10 cellular contexts compared by ENCODE assay signal in genomic region chr12:122227341-122227740, GRCh38.
A peak's percentile ranks its signal among the peaks of the same experiment; 100 is the strongest.
DNase-seq lines count a peak whose midpoint lies in the region; ATAC-seq lines count a peak whose summit lies in the region.
"Had no signal": no experiment of that assay in that cellular context is flagged by ENCODE, and none has a peak within 500 bp of the region (broad histone marks: within the 10 kb centered on the region; RNA-seq: fewer than 3 reads in every experiment).

No MANE protein-coding gene starts in this region.

- peak; percentile 18 for DNase-seq in NCI-H2107 (lab: John Stamatoyannopoulos, UW)
- no peak for DNase-seq in NCI-H2107 treated with DMSO at 0.1 percent for 48 hours (lab: John Stamatoyannopoulos, UW; ENCODE audit: unreplicated experiment)
- DNase-seq in NCI-H748 treated with DMSO at 0.1 percent for 48 hours (lab: John Stamatoyannopoulos, UW) = peak; percentile 20
- peak; percentile 61 for DNase-seq in activated gamma-delta T cell treated with anti-CD3 and anti-CD28 coated beads, Interleukin-2, amount 50 U/mL, for 16 hours (ENCODE audit: low read depth)
- peak; percentile 36 to 41 for DNase-seq in stimulated activated CD8-positive, alpha-beta memory T cell treated with anti-CD3 and anti-CD28 coated beads, Interleukin-15, amount 100 ng/mL, for 4 hours (ENCODE audit: low read depth in 2 of 2)
- DNase-seq: cerebellar nuclear complex, GOT3 had no signal

- no peak for ATAC-seq in HG02798 (IDR thresholded peaks at IDR 0.05; ENCODE audit: poor library complexity, unreplicated experiment)
- ATAC-seq in GM19452 (IDR thresholded peaks at IDR 0.05; ENCODE audit: unreplicated experiment) = no peak
- ATAC-seq in HG02623 (IDR thresholded peaks at IDR 0.05; ENCODE audit: unreplicated experiment) = no peak
